Comparison of ENCODE assay signal across 8 cellular contexts in the genomic region with DNA sequence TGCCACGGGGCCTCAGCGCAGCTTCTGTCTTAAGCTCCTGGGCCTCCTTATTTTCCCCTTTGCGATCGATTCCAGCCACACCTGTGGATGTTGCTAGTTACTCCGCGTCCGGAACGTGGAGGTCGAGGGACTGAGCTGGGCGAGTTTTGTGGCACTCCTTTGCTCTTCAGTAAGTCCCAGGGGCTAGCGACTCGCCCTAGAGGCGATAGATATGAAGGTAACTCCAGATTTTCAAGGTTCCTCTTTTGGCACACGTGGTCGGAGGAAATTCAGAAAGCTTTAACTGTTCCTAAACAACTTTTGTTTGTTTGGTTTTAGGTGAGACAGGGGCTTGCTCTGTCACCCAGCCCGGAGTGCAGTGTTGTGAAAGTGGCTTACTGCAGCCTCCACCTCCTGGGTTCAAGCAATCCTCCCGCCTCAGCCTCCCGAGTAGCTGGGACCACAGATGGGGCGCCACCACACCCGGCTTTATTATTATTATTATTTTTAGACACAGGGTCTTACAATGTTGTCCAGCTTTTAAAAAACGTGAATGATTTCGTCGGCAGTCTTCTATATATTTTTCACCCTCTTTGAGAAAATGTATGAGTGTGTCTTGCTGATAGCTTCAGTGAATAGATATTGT.
DNase-seq lines count a peak whose midpoint lies in the region; ATAC-seq and TF ChIP-seq lines count a peak whose summit lies in the region.

No MANE protein-coding gene starts in this region.

- peak overlapping the region; percentile 90 for H3K4me3 Mint-ChIP-seq in activated naive CD4-positive, alpha-beta T cell treated with anti-CD3 and anti-CD28 coated beads, Interleukin-2, amount 50 U/mL, for 24 hours

- no peak for TF ChIP-seq CTCF in astrocyte of the spinal cord (IDR thresholded peaks at IDR 0.05; ENCODE audit: low read depth, low read length)

- peaks cover 2% of the 10 kb centered on the region for H3K36me3 Mint-ChIP-seq in activated naive CD4-positive, alpha-beta T cell treated with anti-CD3 and anti-CD28 coated beads, Interleukin-2, amount 50 U/mL, for 24 hours

- H3K4me1 Mint-ChIP-seq in activated naive CD4-positive, alpha-beta T cell treated with anti-CD3 and anti-CD28 coated beads, Interleukin-2, amount 50 U/mL, for 24 hours = peaks cover 51% of the 10 kb centered on the region

- ATAC-seq in HG02623 (IDR thresholded peaks at IDR 0.05; ENCODE audit: unreplicated experiment) = peak; percentile 29
- ATAC-seq in stimulated activated naive CD8-positive, alpha-beta T cell treated with anti-CD3 and anti-CD28 coated beads, Interleukin-15, Interleukin-2, amounts not matched to agents 100 U/mL and 50 U/mL, for 24 hours = peak; percentile 6

- in situ Hi-C loops in astrocyte of the spinal cord (cut with HindIII; ENCODE audit: low sequenced_read_pairs) = no loop called here

- peak overlapping the region; percentile 85 for H3K4me3 ChIP-seq in astrocyte of the spinal cord (ENCODE audit: low read depth, low read length)

- H3K9me3 Mint-ChIP-seq in activated naive CD4-positive, alpha-beta T cell treated with anti-CD3 and anti-CD28 coated beads, Interleukin-2, amount 50 U/mL, for 24 hours = no peaks in the 10 kb centered on the region

- no peaks in the 10 kb centered on the region for H3K27me3 Mint-ChIP-seq in activated naive CD4-positive, alpha-beta T cell treated with anti-CD3 and anti-CD28 coated beads, Interleukin-2, amount 50 U/mL, for 24 hours

- DNase-seq in activated naive CD4-positive, alpha-beta T cell treated with anti-CD3 and anti-CD28 coated beads, Interleukin-2, amount 50 U/mL, for 16 hours = no peak
- peak; percentile 26 for DNase-seq in NCI-H146 treated with DMSO at 0.1 percent for 48 hours (lab: John Stamatoyannopoulos, UW; ENCODE audit: unreplicated experiment)
- DNase-seq in astrocyte of the spinal cord (ENCODE audit: low read depth, low spot score) = no peak
- peak; percentile 31 for DNase-seq in inferior parietal cortex (ENCODE audit: extremely low spot score)
- DNase-seq in stimulated activated naive CD8-positive, alpha-beta T cell treated with anti-CD3 and anti-CD28 coated beads, Interleukin-15, Interleukin-2, amounts not matched to agents 100 U/mL and 50 U/mL, for 24 hours = no peak
- DNase-seq in NCI-H2081 treated with DMSO at 0.1 percent for 48 hours (lab: John Stamatoyannopoulos, UW) = no peak

- H3K27ac Mint-ChIP-seq in activated naive CD4-positive, alpha-beta T cell treated with anti-CD3 and anti-CD28 coated beads, Interleukin-2, amount 50 U/mL, for 24 hours = peak overlapping the region; percentile 89

Comparison
In these comparisons a context has a peak if more than half of its experiments do, and no peak if none do; other contexts are left out.
1. DNase-seq: peak in NCI-H146 treated with DMSO at 0.1 percent for 48 hours (single experiment) and inferior parietal cortex (single experiment); none in activated naive CD4-positive, alpha-beta T cell treated with anti-CD3 and anti-CD28 coated beads, Interleukin-2, amount 50 U/mL, for 16 hours (single experiment), astrocyte of the spinal cord (single experiment), stimulated activated naive CD8-positive, alpha-beta T cell treated with anti-CD3 and anti-CD28 coated beads, Interleukin-15, Interleukin-2, amounts not matched to agents 100 U/mL and 50 U/mL, for 24 hours (single experiment) and NCI-H2081 treated with DMSO at 0.1 percent for 48 hours (single experiment).